In genomic region chr3:42504334-42505202, GRCh38 we compare ENCODE assay signal across 13 cellular contexts. TPM values are rescaled to one million over a fixed set of nuclear protein-coding genes. Genes with fewer than 3 reads are reported as not detected.
A peak's percentile ranks its signal among the peaks of the same experiment; 100 is the strongest.
DNase-seq lines count a peak whose midpoint lies in the region; FAIRE-seq and TF ChIP-seq lines count a peak whose summit lies in the region.
"Had no signal": no experiment of that assay in that cellular context is flagged by ENCODE, and none has a peak within 500 bp of the region (broad histone marks: within the 10 kb centered on the region; RNA-seq: fewer than 3 reads in every experiment).

No MANE protein-coding gene starts in this region.

- DNase-seq in Calu3 (no peak), islet precursor cell (peak; percentile 40), small intestine (peak; percentile 87), superior temporal gyrus (ENCODE audit: extremely low spot score) (no peak), GM10266 (ENCODE audit: extremely low spot score) (no peak), mesothelial cell of epicardium (ENCODE audit: low spot score in 2 of 2, unreplicated experiment in 2 of 2) (no peak), inferior parietal cortex (ENCODE audit: extremely low spot score) (no peak)
- DNase-seq: mesenchymal stem cell, NCI-H146, substantia nigra had no signal

- H3K27me3 ChIP-seq in small intestine (ENCODE audit: control insufficient read depth in 2 of 2, insufficient read depth in 2 of 2, low read length in 2 of 2), result peaks cover 0 to 2% of the 10 kb centered on the region in 2 donors

- intact Hi-C loops in Calu3 (cut with micrococcal nuclease; ENCODE audit: unreplicated experiment), result loop anchor here (5.0 kb wide), 2 partner anchors 32 to 62 kb away; no protein-coding TSS in a partner anchor

- peak overlapping the region; percentile 80 for H3K4me3 Mint-ChIP-seq in Calu3 (ENCODE audit: low read depth, unreplicated experiment)
- H3K4me3 Mint-ChIP-seq in mesothelial cell of epicardium, result no peak overlapping the region

- peaks cover under 1 to 16% of the 10 kb centered on the region in 2 donors for H3K4me1 ChIP-seq in small intestine (ENCODE audit: control insufficient read depth in 2 of 2, insufficient read depth in 1 of 2, low read depth in 1 of 2, low read length in 1 of 2)

- 15 to 58% (median 40%) methylated on average over 10 of the region's 10 CpGs for WGBS in small intestine, 3 donors

- H3K27ac ChIP-seq in VCaP, result peak overlapping the region; percentile 88
- H3K27ac ChIP-seq in small intestine (ENCODE audit: low read depth in 1 of 2, low read length in 1 of 2), result peak overlapping the region; percentile 95
- H3K27ac ChIP-seq: epithelial cell of prostate had no signal

- H3K36me3 ChIP-seq in small intestine (ENCODE audit: control insufficient read depth in 2 of 2, insufficient read depth in 2 of 2, low read length in 2 of 2), result no peaks in the 10 kb centered on the region
- H3K36me3 ChIP-seq: heart left ventricle had no signal

- CTCF ChIA-PET in Calu3 (lab: Charles Lee), result no interaction called here

- no peaks in the 10 kb centered on the region for H3K9me3 ChIP-seq in small intestine (ENCODE audit: control insufficient read depth, low read depth)
- H3K9me3 ChIP-seq: heart left ventricle had no signal

- H3K27me3 Mint-ChIP-seq in Calu3 (ENCODE audit: unreplicated experiment) (peaks cover 18% of the 10 kb centered on the region), mesothelial cell of epicardium (ENCODE audit: low read depth) (peaks cover 54% of the 10 kb centered on the region)

- H3K9me3 Mint-ChIP-seq in Calu3 (ENCODE audit: low read depth, unreplicated experiment), result no peaks in the 10 kb centered on the region
- H3K9me3 Mint-ChIP-seq in mesothelial cell of epicardium, result no peaks in the 10 kb centered on the region

- H3K36me3 Mint-ChIP-seq in Calu3 (ENCODE audit: insufficient read depth, unreplicated experiment) (peaks cover 25% of the 10 kb centered on the region), mesothelial cell of epicardium (no peaks in the 10 kb centered on the region)

- TF ChIP-seq CTCF in Calu3 (IDR thresholded peaks at IDR 0.05; ENCODE audit: unreplicated experiment), result no peak
- TF ChIP-seq CTCF in VCaP (conservative IDR thresholded peaks at IDR 0.05), result no peak
- TF ChIP-seq CTCF in GM10266 (IDR thresholded peaks at IDR 0.05; ENCODE audit: control insufficient read depth, insufficient read depth, low read depth, missing control alignments), result no peak
- no peak for TF ChIP-seq CTCF in mesothelial cell of epicardium (IDR thresholded peaks at IDR 0.05; ENCODE audit: unreplicated experiment)

- no peak for FAIRE-seq in small intestine (lab: Jason Lieb, UNC)

- H3K4me1 Mint-ChIP-seq in Calu3 (ENCODE audit: low read depth, unreplicated experiment) (peaks cover 36% of the 10 kb centered on the region), mesothelial cell of epicardium (peaks cover 19% of the 10 kb centered on the region)

- no peak overlapping the region for H3K27ac Mint-ChIP-seq in Calu3 (ENCODE audit: unreplicated experiment)
- no peak overlapping the region for H3K27ac Mint-ChIP-seq in mesothelial cell of epicardium

- H3K4me3 ChIP-seq in small intestine (ENCODE audit: low read depth in 1 of 2, low read length in 2 of 2), result peak overlapping the region in 1 of 2 donors; percentile 90

- BruUV-seq in Calu3 (replicated peaks; lab: Mats Ljungman, UMichigan), result no TSS peak

RNA-seq across cellular contexts. Expression of gene VIPR1, which starts 2.1 kb away (rescaled TPM):
- total RNA-seq in Calu3 (2022), result 16.6 and 19.2 TPM in 2 replicates
- 10 to 100 TPM; 32.1 to 80.2 (median 71.3) TPM for polyA plus RNA-seq in small intestine
- total RNA-seq in mesothelial cell of epicardium, result 2.1 to 2.8 TPM (median 2.3 TPM) in 3 replicates

Comparison
In these comparisons a context has a peak if more than half of its experiments do, and no peak if none do; other contexts are left out.
1. DNase-seq: peak in islet precursor cell (single experiment) and small intestine (single experiment); none in Calu3 (single experiment), superior temporal gyrus (single experiment), GM10266 (single experiment), mesothelial cell of epicardium (0 of 2) and inferior parietal cortex (single experiment).